In the genomic region with DNA sequence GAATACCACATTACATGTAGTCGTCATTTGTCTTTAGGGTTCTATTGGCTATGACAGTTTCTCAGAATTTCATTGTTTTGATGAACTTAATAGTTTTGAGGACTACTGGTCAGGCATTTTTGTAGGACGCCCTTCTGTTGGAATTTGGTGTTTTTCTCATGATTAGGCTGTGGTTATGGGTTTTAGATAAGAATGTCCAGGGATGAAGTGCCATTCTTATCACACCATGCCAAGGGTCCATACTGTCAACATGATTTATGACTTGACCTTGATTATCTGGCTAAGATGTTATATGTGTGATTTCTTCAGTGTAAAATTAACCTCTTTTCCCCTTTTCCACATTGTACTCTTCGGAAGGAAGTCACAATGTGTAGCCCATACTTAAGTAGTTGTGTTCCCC, we compare ENCODE assay signal across 23 cellular contexts.
"Had no signal": no experiment of that assay in that cellular context is flagged by ENCODE, and none has a peak within 500 bp of the region (broad histone marks: within the 10 kb centered on the region; RNA-seq: fewer than 3 reads in every experiment).

No MANE protein-coding gene starts in this region.

- H2AFZ ChIP-seq: hepatocyte, neural progenitor cell had no signal

- H3K36me3 Mint-ChIP-seq: natural killer cell treated with Interleukin-12 subunit alpha and Interleukin-12 subunit beta and Interleukin-15 and Interleukin-18, amount 100 ng/mL, for 72 hours; neural progenitor cell had no signal

- H3K4me3 Mint-ChIP-seq: dendritic cell treated with granulocyte-macrophage colony-stimulating factor and Interleukin-4, amounts not matched to agents 40 ng/mL and 50 ng/mL, for 4 days; effector memory CD8-positive, alpha-beta T cell; natural killer cell treated with Interleukin-12 subunit alpha and Interleukin-12 subunit beta and Interleukin-15 and Interleukin-18, amount 100 ng/mL, for 72 hours; neural progenitor cell had no signal

- H3K9me3 Mint-ChIP-seq: dendritic cell treated with granulocyte-macrophage colony-stimulating factor and Interleukin-4, amounts not matched to agents 40 ng/mL and 50 ng/mL, for 4 days; effector memory CD8-positive, alpha-beta T cell; natural killer cell treated with Interleukin-12 subunit alpha and Interleukin-12 subunit beta and Interleukin-15 and Interleukin-18, amount 100 ng/mL, for 72 hours; neural progenitor cell had no signal

- H3K9ac ChIP-seq: neural progenitor cell had no signal

- H3K9me3 ChIP-seq: ovary, stomach, thoracic aorta, transverse colon had no signal

- H3K4me2 ChIP-seq: hepatocyte, neural progenitor cell had no signal

- H3K4me3 ChIP-seq: hepatocyte, lung, neural progenitor cell, ovary, stomach, thoracic aorta, transverse colon had no signal

- FAIRE-seq: small intestine had no signal

- ATAC-seq: effector memory CD8-positive, alpha-beta T cell; left colon; left ventricle myocardium superior; natural killer cell treated with Interleukin-12 subunit alpha and Interleukin-12 subunit beta and Interleukin-15 and Interleukin-18, amount 100 ng/mL, for 72 hours; right cardiac atrium had no signal

- H3K4me1 ChIP-seq: transverse colon had no signal

- H3K79me2 ChIP-seq: hepatocyte had no signal

- H3K27me3 Mint-ChIP-seq: dendritic cell treated with granulocyte-macrophage colony-stimulating factor and Interleukin-4, amounts not matched to agents 40 ng/mL and 50 ng/mL, for 4 days; effector memory CD8-positive, alpha-beta T cell; progenitor cell of endocrine pancreas had no signal

- H3K36me3 ChIP-seq: neural progenitor cell, ovary, stomach, thoracic aorta, transverse colon had no signal

- H3K27ac Mint-ChIP-seq: dendritic cell treated with granulocyte-macrophage colony-stimulating factor and Interleukin-4, amounts not matched to agents 40 ng/mL and 50 ng/mL, for 4 days; effector memory CD8-positive, alpha-beta T cell; natural killer cell treated with Interleukin-12 subunit alpha and Interleukin-12 subunit beta and Interleukin-15 and Interleukin-18, amount 100 ng/mL, for 72 hours; neural progenitor cell; progenitor cell of endocrine pancreas had no signal

- DNase-seq: effector memory CD8-positive, alpha-beta T cell; foreskin melanocyte; head of caudate nucleus; left colon; left ventricle myocardium superior; mesenchymal stem cell; midbrain; nucleus accumbens; ovary; right cardiac atrium; small intestine; stimulated activated CD4-positive, alpha-beta T cell treated with anti-CD3 and anti-CD28 coated beads, Interleukin-12 subunit alpha, Interleukin-12 subunit beta, amount 100 ng/mL, for 4 hours; stimulated activated naive CD4-positive, alpha-beta T cell; stomach; substantia nigra; transverse colon had no signal

- H3K27ac ChIP-seq: hepatocyte, neural progenitor cell, ovary, stomach, thoracic aorta, transverse colon had no signal

- H3K27me3 ChIP-seq: hepatocyte, neural progenitor cell, ovary, stomach, transverse colon had no signal
